Comparison of ENCODE assay signal across 8 cellular contexts in genomic region chrX:53481816-53482485, GRCh38. TPM values are rescaled to one million over a fixed set of nuclear protein-coding genes. Genes with fewer than 3 reads are reported as not detected.
DNase-seq lines count a peak whose midpoint lies in the region; ATAC-seq and TF ChIP-seq lines count a peak whose summit lies in the region.

No MANE protein-coding gene starts in this region.

- H3K9me3 ChIP-seq in SJCRH30 (replicated peaks) (no peaks in the 10 kb centered on the region), heart left ventricle (peaks cover 0 to 16% (median 0%) of the 10 kb centered on the region in 12 donors), sigmoid colon (no peaks in the 10 kb centered on the region)

- H3K4me1 ChIP-seq in SJCRH30 (no peaks in the 10 kb centered on the region), heart left ventricle (no peaks in the 10 kb centered on the region), sigmoid colon (no peaks in the 10 kb centered on the region)

- H3K4me3 ChIP-seq in SJCRH30 (no peak overlapping the region), heart left ventricle (no peak overlapping the region), sigmoid colon (no peak overlapping the region)

- peak in 11 of 12 donors; percentile 20 to 60 (median 43) for TF ChIP-seq CTCF in heart left ventricle (IDR thresholded peaks at IDR 0.05)
- TF ChIP-seq CTCF in sigmoid colon (IDR thresholded peaks at IDR 0.05) = peak in 1 of 4 experiments; percentile 45

- ATAC-seq in heart left ventricle (peak in 1 of 4 donors; percentile 61), HG03039 (IDR thresholded peaks at IDR 0.05; ENCODE audit: unreplicated experiment) (no peak)

- TF ChIP-seq POLR2A in heart left ventricle (IDR thresholded peaks at IDR 0.05) (no peak), sigmoid colon (IDR thresholded peaks at IDR 0.05) (no peak)

- 31 to 42% (median 40%) methylated on average over 3 of the region's 3 CpGs for WGBS in heart left ventricle, 4 donors
- WGBS in sigmoid colon, 2 donors = 29 to 48% methylated on average over 3 of the region's 3 CpGs

- no peak for TF ChIP-seq EP300 in sigmoid colon (IDR thresholded peaks at IDR 0.05)

- DNase-seq in Daoy (ENCODE audit: low read depth) = peak; percentile 45
- peak; percentile 70 for DNase-seq in M059J (ENCODE audit: low read depth)
- DNase-seq in SJCRH30 = peak; percentile 23 to 54
- peak; percentile 35 for DNase-seq in activated naive CD4-positive, alpha-beta T cell treated with anti-CD3 and anti-CD28 coated beads, Interleukin-2, amount 50 U/mL, for 16 hours
- peak in 2 of 5 donors; percentile 7 to 18 for DNase-seq in heart left ventricle
- DNase-seq in sigmoid colon = peak; percentile 66
- no peak for DNase-seq in NCI-H187 treated with DMSO at 0.1 percent for 48 hours (lab: John Stamatoyannopoulos, UW)

- intact Hi-C loops in heart left ventricle (cut with DNase I) (no loop called here), sigmoid colon (cut with DNase I) (loop anchor here (5.0 kb wide), 1 partner anchor 165 kb away; no protein-coding TSS in a partner anchor)

- H3K36me3 ChIP-seq in SJCRH30 (no peaks in the 10 kb centered on the region), heart left ventricle (no peaks in the 10 kb centered on the region), sigmoid colon (no peaks in the 10 kb centered on the region)

- no peak overlapping the region for H3K27ac ChIP-seq in SJCRH30
- H3K27ac ChIP-seq in heart left ventricle = no peak overlapping the region
- H3K27ac ChIP-seq in sigmoid colon = no peak overlapping the region

- H3K27me3 ChIP-seq in SJCRH30 (no peaks in the 10 kb centered on the region), heart left ventricle (peaks cover 0 to 38% (median 0%) of the 10 kb centered on the region in 9 donors), sigmoid colon (no peaks in the 10 kb centered on the region)

RNA-seq across cellular contexts. Expression of gene HSD17B10, which starts 47.8 kb away (rescaled TPM):
- total RNA-seq in Daoy (2014; rRNA removed; shearing (Covaris generic)) = 131 and 166 TPM in 2 replicates
- total RNA-seq in M059J (2014; rRNA removed; shearing (Covaris generic)) = 118 and 120 TPM in 2 replicates
- 95.4 and 116 TPM in 2 replicates for total RNA-seq in SJCRH30 (2014; rRNA removed; shearing (Covaris generic))
- 100 to 1,000 TPM in 3 of 9 donors, 10 to 100 TPM in 6; 49.7 to 118 (median 93.2) TPM for total RNA-seq in heart left ventricle
- 100 to 1,000 TPM in 1 of 2 donors, 10 to 100 TPM in 1; 94.3 to 169 TPM for polyA plus RNA-seq in heart left ventricle
- 10 to 100 TPM; 44.6 to 67.4 (median 63.4) TPM for total RNA-seq in sigmoid colon
- polyA plus RNA-seq in sigmoid colon = 100 to 1,000 TPM in 1 of 3 donors, 10 to 100 TPM in 2; 73.8 to 102 (median 81.1) TPM

RNA-seq across cellular contexts. Expression of gene RIBC1, which starts 59.3 kb away (rescaled TPM):
- 0.27 and 1.3 TPM in 2 replicates for total RNA-seq in Daoy (2014; rRNA removed; shearing (Covaris generic))
- total RNA-seq in M059J (2014; rRNA removed; shearing (Covaris generic)) = 0.94 and 2.2 TPM in 2 replicates
- 0.32 and 0.33 TPM in 2 replicates for total RNA-seq in SJCRH30 (2014; rRNA removed; shearing (Covaris generic))
- total RNA-seq in heart left ventricle (1 to 10 TPM in 2 of 9 donors, under 1 TPM in 7; 0.28 to 1.7 (median 0.63) TPM), sigmoid colon (under 1 TPM in 3 of 4 donors, not detected in 1; 0.36 to 0.82 (median 0.54) TPM)
- polyA plus RNA-seq in heart left ventricle (under 1 TPM; 0.50 to 0.61 TPM), sigmoid colon (under 1 TPM; 0.60 to 0.92 (median 0.73) TPM)

RNA-seq across cellular contexts. Expression of gene SMC1A, which starts 59.5 kb away (rescaled TPM):
- 27.3 and 31.3 TPM in 2 replicates for total RNA-seq in Daoy (2014; rRNA removed; shearing (Covaris generic))
- 34.4 and 80.2 TPM in 2 replicates for total RNA-seq in M059J (2014; rRNA removed; shearing (Covaris generic))
- 58.6 and 58.8 TPM in 2 replicates for total RNA-seq in SJCRH30 (2014; rRNA removed; shearing (Covaris generic))
- total RNA-seq in heart left ventricle (10 to 100 TPM; 25.3 to 64.6 (median 36.4) TPM), sigmoid colon (10 to 100 TPM; 27.8 to 45.7 (median 35.5) TPM)
- polyA plus RNA-seq in heart left ventricle (10 to 100 TPM; 13.6 to 21.3 TPM), sigmoid colon (10 to 100 TPM in 1 of 3 donors, 1 to 10 TPM in 2; 4.2 to 19.9 (median 7.9) TPM)
